Comparison of ENCODE assay signal across 8 cellular contexts in the genomic region with DNA sequence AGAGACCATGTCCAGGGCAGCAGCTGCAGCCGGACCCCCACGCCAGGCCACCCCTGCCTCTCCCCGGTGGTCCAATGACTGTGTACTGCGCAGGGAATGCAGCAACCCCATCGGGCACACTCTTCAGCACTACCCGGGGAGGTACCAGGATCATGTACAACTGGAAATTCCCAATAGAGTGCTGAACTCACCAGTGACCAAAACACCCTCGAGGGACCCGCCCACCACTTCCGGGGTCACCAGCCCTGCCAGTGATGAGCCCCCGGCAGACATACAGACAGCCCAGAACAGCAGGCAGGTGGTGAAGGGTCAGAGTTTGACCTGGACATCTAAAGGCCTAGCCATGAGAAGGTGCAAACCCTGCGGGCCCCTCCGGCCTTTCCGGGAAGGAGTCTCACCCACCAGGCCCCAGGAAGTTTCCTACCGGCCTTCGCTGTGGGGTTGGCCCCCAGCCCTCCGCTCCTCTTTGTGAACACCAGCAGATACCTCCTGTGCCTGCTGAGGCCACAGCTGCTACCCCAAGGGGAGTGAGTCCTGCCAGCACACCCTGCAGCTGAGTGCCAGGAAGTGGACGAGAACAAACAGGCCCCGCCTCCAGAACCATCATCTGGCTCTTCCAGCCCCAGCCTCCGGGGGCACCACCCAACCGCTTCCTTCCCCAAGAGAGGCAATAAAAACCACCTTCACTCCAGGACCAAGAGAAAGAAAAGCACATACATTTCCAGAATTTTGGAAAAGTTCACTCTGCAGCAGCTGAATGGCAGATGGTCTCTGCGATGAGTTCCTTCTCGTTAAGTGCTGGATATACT. TPM values are rescaled to one million over a fixed set of nuclear protein-coding genes. Genes with fewer than 3 reads are reported as not detected.
DNase-seq lines count a peak whose midpoint lies in the region; ATAC-seq and TF ChIP-seq lines count a peak whose summit lies in the region.

No MANE protein-coding gene starts in this region.

- ATAC-seq in stimulated activated effector memory CD8-positive, alpha-beta T cell treated with anti-CD3 and anti-CD28 coated beads, Interleukin-12 subunit alpha, Interleukin-12 subunit beta, amount 100 ng/mL, for 72 hours = peak; percentile 98

- peak overlapping the region; percentile 74 for H3K4me3 Mint-ChIP-seq in stimulated activated effector memory CD8-positive, alpha-beta T cell treated with anti-CD3 and anti-CD28 coated beads, Interleukin-12 subunit alpha, Interleukin-12 subunit beta, amount 100 ng/mL, for 72 hours

- H3K27ac Mint-ChIP-seq in stimulated activated effector memory CD8-positive, alpha-beta T cell treated with anti-CD3 and anti-CD28 coated beads, Interleukin-12 subunit alpha, Interleukin-12 subunit beta, amount 100 ng/mL, for 72 hours = peak overlapping the region; percentile 94

- no peaks in the 10 kb centered on the region for H3K9me3 ChIP-seq in effector memory CD4-positive, alpha-beta T cell (ENCODE audit: control insufficient read depth, low read length)
- H3K9me3 ChIP-seq in mononuclear cell (ENCODE audit: low read depth, low read length) = no peaks in the 10 kb centered on the region

- no peaks in the 10 kb centered on the region for H3K27me3 ChIP-seq in effector memory CD4-positive, alpha-beta T cell (replicated peaks; ENCODE audit: control insufficient read depth, insufficient read depth, low read length, poor library complexity, severe bottlenecking)
- H3K27me3 ChIP-seq in mononuclear cell (ENCODE audit: insufficient read depth, low read length) = no peaks in the 10 kb centered on the region

- peaks cover 19% of the 10 kb centered on the region for H3K4me1 Mint-ChIP-seq in stimulated activated effector memory CD8-positive, alpha-beta T cell treated with anti-CD3 and anti-CD28 coated beads, Interleukin-12 subunit alpha, Interleukin-12 subunit beta, amount 100 ng/mL, for 72 hours

- peaks cover 50% of the 10 kb centered on the region for H3K36me3 ChIP-seq in effector memory CD4-positive, alpha-beta T cell (ENCODE audit: control insufficient read depth, insufficient read depth, low read length)

- peaks cover 17% of the 10 kb centered on the region for H3K4me1 ChIP-seq in effector memory CD4-positive, alpha-beta T cell (ENCODE audit: control insufficient read depth, insufficient read depth, low read length, poor library complexity, severe bottlenecking)
- H3K4me1 ChIP-seq in mononuclear cell (ENCODE audit: insufficient read depth, low read length) = peaks cover 33% of the 10 kb centered on the region

- H3K4me3 ChIP-seq in HFF-Myc (replicated peaks; ENCODE audit: low read depth, low read length) = no peak overlapping the region
- H3K4me3 ChIP-seq in effector memory CD4-positive, alpha-beta T cell (ENCODE audit: insufficient read depth, low read depth, low read length, poor library complexity, severe bottlenecking) = peak overlapping the region; percentile 29
- H3K4me3 ChIP-seq in mononuclear cell (ENCODE audit: low read length) = peak overlapping the region; percentile 41

- TF ChIP-seq CTCF in GM12872 (IDR thresholded peaks at IDR 0.05; ENCODE audit: insufficient read depth, low read depth, low read length) (peak; percentile 38; the same call in 2 of the 3 replicates), HFF-Myc (IDR thresholded peaks at IDR 0.05; ENCODE audit: low read depth, low read length, missing control alignments) (peak; percentile 47)

- in situ Hi-C loops in G401 (cut with HindIII; ENCODE audit: low sequenced_read_pairs) = loop anchor here (10.0 kb wide), 1 partner anchor 159 kb away; no protein-coding TSS in a partner anchor

- H3K27ac ChIP-seq in effector memory CD4-positive, alpha-beta T cell (ENCODE audit: insufficient read depth, low read length, poor library complexity, severe bottlenecking) = peak overlapping the region; percentile 47

- H3K9me3 Mint-ChIP-seq in stimulated activated effector memory CD8-positive, alpha-beta T cell treated with anti-CD3 and anti-CD28 coated beads, Interleukin-12 subunit alpha, Interleukin-12 subunit beta, amount 100 ng/mL, for 72 hours = no peaks in the 10 kb centered on the region

- peaks cover 90% of the 10 kb centered on the region for H3K36me3 Mint-ChIP-seq in stimulated activated effector memory CD8-positive, alpha-beta T cell treated with anti-CD3 and anti-CD28 coated beads, Interleukin-12 subunit alpha, Interleukin-12 subunit beta, amount 100 ng/mL, for 72 hours

- DNase-seq in HFF-Myc (ENCODE audit: extremely low read depth, low read depth) = peak; percentile 31
- DNase-seq in NCI-H2196 treated with DMSO at 0.1 percent for 48 hours (lab: John Stamatoyannopoulos, UW; ENCODE audit: unreplicated experiment) = peak; percentile 81
- peak; percentile 6 to 39 for DNase-seq in activated CD4-positive, alpha-beta T cell treated with anti-CD3 and anti-CD28 coated beads, Interleukin-2, amount 50 U/mL, for 24 hours (ENCODE audit: low read depth in 1 of 2, low spot score in 1 of 2)
- DNase-seq in effector memory CD4-positive, alpha-beta T cell = peak; percentile 40 to 57 (median 41)
- peak; percentile 25 to 72 for DNase-seq in stimulated activated effector memory CD8-positive, alpha-beta T cell treated with anti-CD3 and anti-CD28 coated beads, Interleukin-12 subunit alpha, Interleukin-12 subunit beta, amount 100 ng/mL, for 72 hours (ENCODE audit: low spot score in 2 of 2)
- DNase-seq in G401 (ENCODE audit: low spot score) = no peak

RNA-seq across cellular contexts. Expression of gene ANKRD61, which starts 5.0 kb away (rescaled TPM):
- not detected for total RNA-seq in mononuclear cell
- 0.54 TPM in 1 of 2 replicates, not detected in the other for total RNA-seq in G401 (2014; rRNA removed; shearing (Covaris generic))

RNA-seq across cellular contexts. Expression of gene AIMP2, which starts 17.1 kb away (rescaled TPM):
- total RNA-seq in mononuclear cell = 6.4 TPM
- 90.8 and 116 TPM in 2 replicates for total RNA-seq in G401 (2014; rRNA removed; shearing (Covaris generic))

RNA-seq across cellular contexts. Expression of gene PMS2, which starts 17.4 kb away (rescaled TPM):
- total RNA-seq in mononuclear cell = 11.5 TPM
- total RNA-seq in G401 (2014; rRNA removed; shearing (Covaris generic)) = 23.9 and 24.0 TPM in 2 replicates

RNA-seq across cellular contexts. Expression of gene EIF2AK1, which starts 32.8 kb away (rescaled TPM):
- 173 TPM for total RNA-seq in mononuclear cell
- total RNA-seq in G401 (2014; rRNA removed; shearing (Covaris generic)) = 76.6 and 111 TPM in 2 replicates

RNA-seq across cellular contexts. Expression of gene RSPH10B, which starts 55.7 kb away (rescaled TPM):
- 0.10 TPM for total RNA-seq in mononuclear cell
- total RNA-seq in G401 (2014; rRNA removed; shearing (Covaris generic)) = 1.5 TPM in 1 of 2 replicates, not detected in the other

Comparison
In these comparisons a context has a peak if more than half of its experiments do, and no peak if none do; other contexts are left out.
1. RNA of gene AIMP2, which starts 17.1 kb away (total RNA-seq): 90.8 to 116 TPM in G401; 6.4 TPM in mononuclear cell (single experiment); every median in the first group is over 10 times any median in the second.